ENCODE assay signal across 17 cellular contexts in genomic region chr9:125766468-125767221, GRCh38. TPM values are rescaled to one million over a fixed set of nuclear protein-coding genes. Genes with fewer than 3 reads are reported as not detected.
A peak's percentile ranks its signal among the peaks of the same experiment; 100 is the strongest.
DNase-seq lines count a peak whose midpoint lies in the region; ATAC-seq, FAIRE-seq and TF ChIP-seq lines count a peak whose summit lies in the region.
"Had no signal": no experiment of that assay in that cellular context is flagged by ENCODE, and none has a peak within 500 bp of the region (broad histone marks: within the 10 kb centered on the region; RNA-seq: fewer than 3 reads in every experiment).

No MANE protein-coding gene starts in this region.

- POLR2A ChIA-PET in A549 (lab: Yijun Ruan, JAX), result no interaction called here

- H3K9me3 ChIP-seq in A549 (no peaks in the 10 kb centered on the region), Loucy (ENCODE audit: insufficient read depth, low read depth, low read length) (no peaks in the 10 kb centered on the region), left ventricle myocardium inferior (replicated peaks) (peaks cover 8% of the 10 kb centered on the region)

- no peak overlapping the region for H3K27ac ChIP-seq in A549
- H3K27ac ChIP-seq in left ventricle myocardium inferior (replicated peaks), result no peak overlapping the region
- H3K27ac ChIP-seq: C4-2B had no signal

- no peak for TF ChIP-seq CTCF in A549 (IDR thresholded peaks at IDR 0.05)
- no peak for TF ChIP-seq CTCF in Loucy (conservative IDR thresholded peaks at IDR 0.05; ENCODE audit: low read length)
- TF ChIP-seq CTCF in left ventricle myocardium inferior (IDR thresholded peaks at IDR 0.05; ENCODE audit: borderline replicate concordance), result no peak

- peaks cover 5% of the 10 kb centered on the region; the same call in 1 of the 2 replicates for H3K36me3 ChIP-seq in Loucy (ENCODE audit: insufficient read depth, low read length)
- H3K36me3 ChIP-seq in left ventricle myocardium inferior, result no peaks in the 10 kb centered on the region

- CTCF ChIA-PET in A549 (lab: Yijun Ruan, JAX), result no interaction called here

- H3K4me1 ChIP-seq in A549, result no peaks in the 10 kb centered on the region
- H3K4me1 ChIP-seq in Loucy (ENCODE audit: insufficient read depth, low read length, poor library complexity, severe bottlenecking), result peaks cover 48% of the 10 kb centered on the region
- peaks cover 35% of the 10 kb centered on the region for H3K4me1 ChIP-seq in left ventricle myocardium inferior

- intact Hi-C loops in left ventricle myocardium inferior (cut with micrococcal nuclease), result loop anchor here (10.0 kb wide), 1 partner anchor 48 kb away; no protein-coding TSS in a partner anchor

- no peak for TF ChIP-seq EP300 in A549 (IDR thresholded peaks at IDR 0.05)

- DNase-seq in A549 (ENCODE audit: low read depth in 1 of 2, low spot score in 1 of 2), result no peak
- no peak for DNase-seq in GM18507 (ENCODE audit: extremely low spot score, insufficient read length, low read depth)
- DNase-seq in frontal cortex (ENCODE audit: low spot score in 2 of 2), result no peak
- DNase-seq in left ventricle myocardium inferior, result no peak
- no peak for DNase-seq in HK-2 (ENCODE audit: unreplicated experiment)
- no peak for DNase-seq in SK-N-DZ (ENCODE audit: low spot score)
- DNase-seq in GOT3 (lab: John Stamatoyannopoulos, UW), result no peak
- DNase-seq: 8988T; ACHN; CD4-positive, alpha-beta memory T cell; DMS79 treated with DMSO at 0.1 percent for 48 hours; GDM1; HCEC 1CT; KBM-7 had no signal

- ATAC-seq in A549, result no peak

- H3K9ac ChIP-seq in Loucy (ENCODE audit: low read depth, low read length, poor library complexity, severe bottlenecking), result no peak overlapping the region

- H3K27me3 ChIP-seq in Loucy (ENCODE audit: insufficient read depth, low read length, poor library complexity, severe bottlenecking) (no peaks in the 10 kb centered on the region), left ventricle myocardium inferior (ENCODE audit: low read depth) (no peaks in the 10 kb centered on the region)

- H2AFZ ChIP-seq in Loucy (ENCODE audit: low read length), result no peak overlapping the region

- H3K4me2 ChIP-seq in A549 (no peak overlapping the region), Loucy (ENCODE audit: low read depth, low read length, poor library complexity, severe bottlenecking) (peak overlapping the region; percentile 48)

- 92% methylated on average over 2 of the region's 2 CpGs for WGBS in A549 (ENCODE audit: missing lambda C conversion rate)

- FAIRE-seq in A549 (lab: Jason Lieb, UNC) (no peak), GM18507 (lab: Jason Lieb, UNC) (peak; percentile 56), frontal cortex (lab: Jason Lieb, UNC) (peak; percentile 34)
- FAIRE-seq: HTR-8/SVneo had no signal

- H3K4me3 ChIP-seq in A549, result no peak overlapping the region
- no peak overlapping the region for H3K4me3 ChIP-seq in Loucy (ENCODE audit: low read length, poor library complexity, severe bottlenecking)
- no peak overlapping the region for H3K4me3 ChIP-seq in left ventricle myocardium inferior

- no peak for TF ChIP-seq RAD21 in A549 (conservative IDR thresholded peaks at IDR 0.05 in 1 of 2, IDR thresholded peaks at IDR 0.05 in 1 of 2)

- H4K20me1 ChIP-seq in Loucy (ENCODE audit: insufficient read depth, low read length, poor library complexity, severe bottlenecking), result peaks cover 23% of the 10 kb centered on the region

- H3F3A ChIP-seq in Loucy (ENCODE audit: low read depth), result no peaks in the 10 kb centered on the region

- no peaks in the 10 kb centered on the region for H3K9me2 ChIP-seq in Loucy (replicated peaks; ENCODE audit: low read depth, low read length)

- TF ChIP-seq POLR2A in A549 (IDR thresholded peaks at IDR 0.05; ENCODE audit: low read length), result no peak

- H3K79me2 ChIP-seq in Loucy (ENCODE audit: insufficient read depth, low read length), result peaks cover 97% of the 10 kb centered on the region

TF ChIP-seq in A549, 52 proteins besides CTCF, POLR2A, EP300 and RAD21:
- TF ChIP-seq JUNB (IDR thresholded peaks at IDR 0.05) (no peak), MAFK (IDR thresholded peaks at IDR 0.05; ENCODE audit: partially characterized antibody) (peak; percentile 92), CBX8 (IDR thresholded peaks at IDR 0.05) (no peak)

RNA-seq across cellular contexts. Expression of gene PBX3, which starts 19.5 kb away (rescaled TPM):
- 20.7 and 23.5 TPM in 2 replicates for polyA plus RNA-seq in A549 (2011; rRNA removed)
- 11.8 and 13.8 TPM in 2 replicates for polyA plus RNA-seq in A549 (2012; cell fraction: cytosol; rRNA removed)
- polyA plus RNA-seq in A549 (2012; cell fraction: nucleus; rRNA removed), result 6.2 and 10.4 TPM in 2 replicates
- 10.5 to 11.2 TPM (median 10.7 TPM) in 3 replicates for polyA plus RNA-seq in A549 (2017; fragmentation: RNase III; extraction: RNeasy Plus Mini Kit Qiagen cat#74134 plus additional on column Dnase treatment)
- polyA minus RNA-seq in A549 (2011; rRNA and poly(A)+ RNA removed), result 12.9 and 13.8 TPM in 2 replicates
- total RNA-seq in frontal cortex, result 37.5 TPM
- total RNA-seq in left ventricle myocardium inferior, result 44.2 TPM
- 51.4 and 62.6 TPM in 2 replicates for polyA plus RNA-seq in SK-N-DZ (2014; cell fraction: cytosol; rRNA removed)
- polyA plus RNA-seq in SK-N-DZ (2014; cell fraction: nucleus; rRNA removed), result 33.8 and 57.4 TPM in 2 replicates

RNA-seq across cellular contexts. Expression of gene MAPKAP1, which starts 59.6 kb away (rescaled TPM):
- 119 and 130 TPM in 2 replicates for polyA plus RNA-seq in A549 (2011; rRNA removed)
- polyA plus RNA-seq in A549 (2012; cell fraction: cytosol; rRNA removed), result 71.1 and 77.3 TPM in 2 replicates
- polyA plus RNA-seq in A549 (2012; cell fraction: nucleus; rRNA removed), result 61.4 and 77.6 TPM in 2 replicates
- 49.9 to 51.8 TPM (median 51.2 TPM) in 3 replicates for polyA plus RNA-seq in A549 (2017; fragmentation: RNase III; extraction: RNeasy Plus Mini Kit Qiagen cat#74134 plus additional on column Dnase treatment)
- polyA minus RNA-seq in A549 (2011; rRNA and poly(A)+ RNA removed), result 77.7 and 109 TPM in 2 replicates
- total RNA-seq in frontal cortex, result 35.9 TPM
- 127 TPM for total RNA-seq in left ventricle myocardium inferior
- 56.8 and 57.7 TPM in 2 replicates for polyA plus RNA-seq in SK-N-DZ (2014; cell fraction: cytosol; rRNA removed)
- polyA plus RNA-seq in SK-N-DZ (2014; cell fraction: nucleus; rRNA removed), result 37.1 and 55.5 TPM in 2 replicates
